Comparison of ENCODE assay signal across 8 cellular contexts in genomic region chr1:184050631-184051030, GRCh38. TPM values are rescaled to one million over a fixed set of nuclear protein-coding genes. Genes with fewer than 3 reads are reported as not detected.
DNase-seq lines count a peak whose midpoint lies in the region; ATAC-seq, FAIRE-seq and TF ChIP-seq lines count a peak whose summit lies in the region.

No MANE protein-coding gene starts in this region.

- H4K20me1 ChIP-seq in astrocyte (ENCODE audit: insufficient read depth, low read length), result no peaks in the 10 kb centered on the region

- peak; percentile 78 for FAIRE-seq in astrocyte (lab: Jason Lieb, UNC)

- H3K4me3 Mint-ChIP-seq in stimulated activated naive CD8-positive, alpha-beta T cell treated with anti-CD3 and anti-CD28 coated beads, Interleukin-15, Interleukin-2, amounts not matched to agents 100 ng/mL and 50 ng/mL, for 24 hours, result peak overlapping the region; percentile 97
- H3K4me3 Mint-ChIP-seq in astrocyte (ENCODE audit: unreplicated experiment), result peak overlapping the region; percentile 97

- peak overlapping the region; percentile 97 for H3K27ac Mint-ChIP-seq in stimulated activated naive CD8-positive, alpha-beta T cell treated with anti-CD3 and anti-CD28 coated beads, Interleukin-15, Interleukin-2, amounts not matched to agents 100 ng/mL and 50 ng/mL, for 24 hours
- peak overlapping the region; percentile 100 for H3K27ac Mint-ChIP-seq in astrocyte (ENCODE audit: unreplicated experiment)

- TF ChIP-seq CTCF in astrocyte (IDR thresholded peaks at IDR 0.05; ENCODE audit: insufficient read depth, low read depth, low read length), result no peak

- peak overlapping the region; percentile 93 for H2BK120ac ChIP-seq in mesendoderm (ENCODE audit: low read depth, low read length)

- H3K4me1 Mint-ChIP-seq in stimulated activated naive CD8-positive, alpha-beta T cell treated with anti-CD3 and anti-CD28 coated beads, Interleukin-15, Interleukin-2, amounts not matched to agents 100 ng/mL and 50 ng/mL, for 24 hours (ENCODE audit: low read depth), result peaks cover 36% of the 10 kb centered on the region
- peaks cover 17% of the 10 kb centered on the region for H3K4me1 Mint-ChIP-seq in astrocyte (ENCODE audit: low read depth, unreplicated experiment)

- H3K79me2 ChIP-seq in astrocyte (ENCODE audit: insufficient read depth, low read length) (peaks cover 23% of the 10 kb centered on the region), mesendoderm (ENCODE audit: control insufficient read depth, insufficient read depth, low read length) (peaks cover 2% of the 10 kb centered on the region)

- no peaks in the 10 kb centered on the region for H3K79me1 ChIP-seq in mesendoderm (ENCODE audit: low read length)

- no peak for ATAC-seq in stimulated activated naive CD8-positive, alpha-beta T cell treated with anti-CD3 and anti-CD28 coated beads, Interleukin-15, Interleukin-2, amounts not matched to agents 100 U/mL and 50 U/mL, for 24 hours
- ATAC-seq in HG03378 (IDR thresholded peaks at IDR 0.05; ENCODE audit: unreplicated experiment), result no peak

- H3K9ac ChIP-seq in astrocyte (ENCODE audit: low read length), result peak overlapping the region; percentile 92
- peak overlapping the region; percentile 88 for H3K9ac ChIP-seq in mesendoderm (ENCODE audit: low read length)

- H4K5ac ChIP-seq in mesendoderm (ENCODE audit: low read length), result no peak overlapping the region

- H3K4me2 ChIP-seq in astrocyte (ENCODE audit: low read length) (peak overlapping the region; percentile 87), mesendoderm (ENCODE audit: low read length) (no peak overlapping the region)

- no peak for DNase-seq in stimulated activated naive CD8-positive, alpha-beta T cell treated with anti-CD3 and anti-CD28 coated beads, Interleukin-15, Interleukin-2, amounts not matched to agents 100 U/mL and 50 U/mL, for 24 hours
- DNase-seq in astrocyte (ENCODE audit: low read depth) (no peak), mesendoderm (peak; percentile 12), NCI-H1417 treated with DMSO at 0.1 percent for 48 hours (lab: John Stamatoyannopoulos, UW) (no peak)
- no peak for DNase-seq in activated effector memory CD4-positive, alpha-beta T cell treated with Interleukin-2 at 50 U/mL for 16 hours
- DNase-seq in stimulated activated naive CD4-positive, alpha-beta T cell treated with Interleukin-2 at 50 U/mL for 16 hours (lab: John Stamatoyannopoulos, UW), result no peak

- H3K27me3 ChIP-seq in astrocyte (ENCODE audit: insufficient read depth, low read length), result no peaks in the 10 kb centered on the region
- H3K27me3 ChIP-seq in mesendoderm (ENCODE audit: insufficient read depth, low read length, poor library complexity), result no peaks in the 10 kb centered on the region

- H3K9me3 ChIP-seq in astrocyte (ENCODE audit: insufficient read depth, low read depth, low read length), result no peaks in the 10 kb centered on the region

- peak overlapping the region; percentile 94 for H3K56ac ChIP-seq in mesendoderm (ENCODE audit: low read length)

- H2BK15ac ChIP-seq in mesendoderm (replicated peaks; ENCODE audit: low read depth), result peak overlapping the region; percentile 23

- no peaks in the 10 kb centered on the region for H3K4me1 ChIP-seq in astrocyte (ENCODE audit: insufficient read depth, low read length)
- peaks cover 8% of the 10 kb centered on the region for H3K4me1 ChIP-seq in mesendoderm (ENCODE audit: control insufficient read depth, low read depth, low read length)

- H3K36me3 Mint-ChIP-seq in stimulated activated naive CD8-positive, alpha-beta T cell treated with anti-CD3 and anti-CD28 coated beads, Interleukin-15, Interleukin-2, amounts not matched to agents 100 ng/mL and 50 ng/mL, for 24 hours (ENCODE audit: low read depth), result peaks cover 26% of the 10 kb centered on the region
- peaks cover 2% of the 10 kb centered on the region for H3K36me3 Mint-ChIP-seq in astrocyte (ENCODE audit: low read depth, unreplicated experiment)

- H3K9me3 Mint-ChIP-seq in stimulated activated naive CD8-positive, alpha-beta T cell treated with anti-CD3 and anti-CD28 coated beads, Interleukin-15, Interleukin-2, amounts not matched to agents 100 ng/mL and 50 ng/mL, for 24 hours, result peaks cover 7% of the 10 kb centered on the region
- H3K9me3 Mint-ChIP-seq in astrocyte (ENCODE audit: unreplicated experiment), result peaks cover 3% of the 10 kb centered on the region

- peak overlapping the region; percentile 90 for H3K4me3 ChIP-seq in astrocyte (ENCODE audit: insufficient read depth, low read depth, low read length)
- H3K4me3 ChIP-seq in mesendoderm (ENCODE audit: low read length), result no peak overlapping the region

- peak overlapping the region; percentile 96 for H2AFZ ChIP-seq in astrocyte (ENCODE audit: low read depth, low read length)

- H3K4ac ChIP-seq in mesendoderm (ENCODE audit: low read depth, low read length), result peak overlapping the region; percentile 95

- H2AK5ac ChIP-seq in mesendoderm (ENCODE audit: low read length), result peak overlapping the region; percentile 77

- peak overlapping the region; percentile 18 for H2BK5ac ChIP-seq in mesendoderm (ENCODE audit: low read length)

- peak overlapping the region; percentile 53 for H3K18ac ChIP-seq in mesendoderm (ENCODE audit: low read length)

- no peak overlapping the region for H3K27ac ChIP-seq in astrocyte (ENCODE audit: low read depth, low read length)
- peak overlapping the region; percentile 94 for H3K27ac ChIP-seq in mesendoderm (ENCODE audit: low read depth, low read length)

- peak overlapping the region; percentile 3 for H4K8ac ChIP-seq in mesendoderm (ENCODE audit: low read depth, low read length)

- H3K23ac ChIP-seq in mesendoderm (ENCODE audit: low read length), result no peak overlapping the region

- H3K36me3 ChIP-seq in astrocyte (ENCODE audit: insufficient read depth, low read length) (no peaks in the 10 kb centered on the region), mesendoderm (ENCODE audit: control insufficient read depth, insufficient read depth, low read length) (no peaks in the 10 kb centered on the region)

- peaks cover 33% of the 10 kb centered on the region for H3K27me3 Mint-ChIP-seq in stimulated activated naive CD8-positive, alpha-beta T cell treated with anti-CD3 and anti-CD28 coated beads, Interleukin-15, Interleukin-2, amounts not matched to agents 100 ng/mL and 50 ng/mL, for 24 hours
- no peaks in the 10 kb centered on the region for H3K27me3 Mint-ChIP-seq in astrocyte (ENCODE audit: low read depth, unreplicated experiment)

RNA-seq across cellular contexts. Expression of gene TSEN15, which starts 0.9 kb away (rescaled TPM):
- 28.0 and 29.3 TPM in 2 replicates for total RNA-seq in astrocyte
- 41.5 TPM for polyA plus RNA-seq in mesendoderm (2013, experiment 1 of 2)
- polyA plus RNA-seq in mesendoderm (2013, experiment 2 of 2), result 40.8 TPM

RNA-seq across cellular contexts. Expression of gene COLGALT2, which starts 13.1 kb away (rescaled TPM):
- 5.4 and 5.8 TPM in 2 replicates for total RNA-seq in astrocyte
- polyA plus RNA-seq in mesendoderm (2013, experiment 1 of 2), result 5.5 TPM
- 5.7 TPM for polyA plus RNA-seq in mesendoderm (2013, experiment 2 of 2)
